In the genomic region with DNA sequence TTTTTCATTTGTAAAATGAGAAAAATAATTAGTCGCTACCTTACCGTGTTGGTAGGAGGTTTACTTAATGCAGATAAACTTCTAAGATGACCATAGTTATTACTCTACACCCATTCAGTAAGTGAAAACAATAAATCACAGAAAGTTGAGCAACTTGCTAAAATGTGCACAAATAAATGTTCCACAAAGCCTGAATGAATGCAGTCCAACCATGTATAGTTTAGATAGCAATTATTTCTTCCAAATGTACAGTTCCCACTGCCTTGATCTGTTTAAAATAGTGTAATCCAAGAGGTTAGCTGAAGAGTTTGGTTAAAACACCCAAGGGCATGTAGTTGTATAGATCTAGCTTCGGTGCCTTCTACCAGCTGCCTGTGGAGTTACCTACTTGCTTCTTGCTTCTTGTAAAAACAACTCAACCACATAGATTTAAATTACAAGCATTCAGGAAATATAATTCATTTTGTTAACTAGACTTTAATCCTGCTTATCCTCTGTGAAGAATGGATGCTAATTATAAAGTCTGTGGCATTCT, we compare ENCODE assay signal across 1 cellular context.
TF ChIP-seq lines count a peak whose summit lies in the region.

No MANE protein-coding gene starts in this region.

TF ChIP-seq in HCT116, 20 proteins besides CTCF, POLR2A, EP300 and RAD21:
- no peak for TF ChIP-seq REST (IDR thresholded peaks at IDR 0.05; ENCODE audit: low read depth)
- TF ChIP-seq POLR2AphosphoS5 (IDR thresholded peaks at IDR 0.05; ENCODE audit: low read depth, low read length) = no peak
TF ChIP-seq in HCT116: peak in this region for 0.
